ENCODE assay signal across 8 cellular contexts in the genomic region with DNA sequence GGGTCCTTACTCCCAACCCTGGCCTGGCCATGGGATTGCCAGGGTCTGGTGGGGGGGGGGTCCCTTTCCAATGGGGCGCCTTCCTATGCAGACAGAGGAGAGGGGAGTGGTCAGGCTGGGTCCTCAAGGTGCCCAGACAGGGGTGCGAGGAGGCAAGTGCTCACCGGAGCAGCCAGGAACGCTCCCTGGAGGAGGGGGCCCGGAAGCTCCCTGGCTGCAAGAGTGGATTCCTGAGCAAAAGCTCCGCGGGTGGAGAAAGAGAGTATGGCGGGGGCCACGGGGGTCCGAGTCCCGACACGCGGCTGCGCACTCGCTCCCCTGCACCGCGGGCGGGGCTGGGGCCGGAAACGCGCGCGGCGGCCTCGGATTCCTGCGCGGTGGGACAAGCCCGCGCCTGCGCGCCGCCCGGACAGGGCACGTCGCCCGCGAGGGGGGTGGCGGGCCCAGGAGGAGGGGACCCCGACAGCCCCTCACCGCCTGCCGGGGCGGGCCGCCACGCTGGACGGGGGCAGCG.
A peak's percentile ranks its signal among the peaks of the same experiment; 100 is the strongest.
DNase-seq lines count a peak whose midpoint lies in the region; ATAC-seq and TF ChIP-seq lines count a peak whose summit lies in the region.

No MANE protein-coding gene starts in this region.

- H3K4me3 ChIP-seq in GM12875 (ENCODE audit: low read depth, low read length): peak overlapping the region; percentile 71

- peak; percentile 55 to 65 for DNase-seq in activated CD4-positive, alpha-beta T cell treated with anti-CD3 and anti-CD28 coated beads for 4 hours
- peak; percentile 54 to 67 for DNase-seq in memory B cell (ENCODE audit: low spot score in 2 of 2)
- peak; percentile 24 to 45 for DNase-seq in stimulated activated CD8-positive, alpha-beta memory T cell treated with anti-CD3 and anti-CD28 coated beads, Interleukin-7, amount 100 ng/mL, for 1 hour (ENCODE audit: low read depth in 2 of 2)

- ATAC-seq in HG03460 (IDR thresholded peaks at IDR 0.05; ENCODE audit: unreplicated experiment): peak; percentile 37
- peak; percentile 61 for ATAC-seq in memory B cell (ENCODE audit: low read depth)
- no peak for ATAC-seq in HG03565 (IDR thresholded peaks at IDR 0.05; ENCODE audit: unreplicated experiment)
- ATAC-seq in HG03571 (IDR thresholded peaks at IDR 0.05; ENCODE audit: unreplicated experiment): no peak

- TF ChIP-seq CTCF in GM12875 (IDR thresholded peaks at IDR 0.05; ENCODE audit: borderline replicate concordance, insufficient read depth, low read depth, low read length): no peak

- H3K9me3 Mint-ChIP-seq in dendritic cell treated with granulocyte-macrophage colony-stimulating factor and Interleukin-4, amounts not matched to agents 40 ng/mL and 50 ng/mL, for 4 days: no peaks in the 10 kb centered on the region
- H3K9me3 Mint-ChIP-seq in memory B cell: no peaks in the 10 kb centered on the region

- intact Hi-C loops in dendritic cell treated with granulocyte-macrophage colony-stimulating factor and Interleukin-4, amounts not matched to agents 40 ng/mL and 50 ng/mL, for 4 days (cut with micrococcal nuclease): loop anchor here (5.0 kb wide), 1 partner anchor 434 kb away; a partner anchor contains a TSS

- H3K4me3 Mint-ChIP-seq in dendritic cell treated with granulocyte-macrophage colony-stimulating factor and Interleukin-4, amounts not matched to agents 40 ng/mL and 50 ng/mL, for 4 days: peak overlapping the region; percentile 72
- peak overlapping the region; percentile 89 for H3K4me3 Mint-ChIP-seq in memory B cell

- H3K27me3 Mint-ChIP-seq in dendritic cell treated with granulocyte-macrophage colony-stimulating factor and Interleukin-4, amounts not matched to agents 40 ng/mL and 50 ng/mL, for 4 days: peaks cover 83% of the 10 kb centered on the region
- peaks cover 11% of the 10 kb centered on the region for H3K27me3 Mint-ChIP-seq in memory B cell

- H3K36me3 Mint-ChIP-seq in dendritic cell treated with granulocyte-macrophage colony-stimulating factor and Interleukin-4, amounts not matched to agents 40 ng/mL and 50 ng/mL, for 4 days (ENCODE audit: low read depth): no peaks in the 10 kb centered on the region
- H3K36me3 Mint-ChIP-seq in memory B cell: no peaks in the 10 kb centered on the region

- H3K4me1 Mint-ChIP-seq in dendritic cell treated with granulocyte-macrophage colony-stimulating factor and Interleukin-4, amounts not matched to agents 40 ng/mL and 50 ng/mL, for 4 days (ENCODE audit: low read depth): peaks cover 23% of the 10 kb centered on the region
- H3K4me1 Mint-ChIP-seq in memory B cell: peaks cover 12% of the 10 kb centered on the region

- no peak overlapping the region for H3K27ac Mint-ChIP-seq in dendritic cell treated with granulocyte-macrophage colony-stimulating factor and Interleukin-4, amounts not matched to agents 40 ng/mL and 50 ng/mL, for 4 days
- H3K27ac Mint-ChIP-seq in memory B cell: peak overlapping the region; percentile 38

Comparison
In these comparisons a context has a peak if more than half of its experiments do, and no peak if none do; other contexts are left out.
1. ATAC-seq: peak in HG03460 (single experiment) and memory B cell (single experiment); none in HG03565 (single experiment) and HG03571 (single experiment).
2. Peak in every context shown above with its lines, with median percentiles within 50 percentile points of each other: DNase-seq.